ENCODE assay signal across 8 cellular contexts in genomic region chr4:184826315-184827266, GRCh38. TPM values are rescaled to one million over a fixed set of nuclear protein-coding genes. Genes with fewer than 3 reads are reported as not detected.
DNase-seq lines count a peak whose midpoint lies in the region; ATAC-seq and TF ChIP-seq lines count a peak whose summit lies in the region.

No MANE protein-coding gene starts in this region.

- peaks cover 20% of the 10 kb centered on the region for H3K4me1 ChIP-seq in body of pancreas
- peaks cover 0 to 46% of the 10 kb centered on the region in 2 donors for H3K4me1 ChIP-seq in left lung

- H3K9me3 ChIP-seq in body of pancreas, result no peaks in the 10 kb centered on the region
- H3K9me3 ChIP-seq in left lung, result no peaks in the 10 kb centered on the region

- 7 to 37% methylated on average over 16 to 50 of the region's 50 CpGs for WGBS in body of pancreas, 2 donors

- peak overlapping the region; percentile 42 to 72 for H3K4me3 ChIP-seq in body of pancreas
- peak overlapping the region; percentile 64 to 82 for H3K4me3 ChIP-seq in left lung

- peak in 1 of 3 donors; percentile 31 for TF ChIP-seq POLR2A in body of pancreas (IDR thresholded peaks at IDR 0.05)

- H3K36me3 ChIP-seq in body of pancreas (replicated peaks in 1 of 2; ENCODE audit: insufficient read depth in 1 of 2, low read depth in 2 of 2), result no peaks in the 10 kb centered on the region
- H3K36me3 ChIP-seq in left lung, result peaks cover 0 to 6% of the 10 kb centered on the region in 2 donors

- ATAC-seq in GM18873 (IDR thresholded peaks at IDR 0.05; ENCODE audit: low FRiP score, unreplicated experiment) (peak; percentile 41), HG03135 (IDR thresholded peaks at IDR 0.05; ENCODE audit: unreplicated experiment) (peak; percentile 53), body of pancreas (peak; percentile 56), left lung (peak; percentile 68)

- peak overlapping the region; percentile 50 to 78 (median 65) for H3K27ac ChIP-seq in body of pancreas
- H3K27ac ChIP-seq in left lung, result peak overlapping the region; percentile 82 to 91

- peak in 1 of 7 experiments; percentile 7 for TF ChIP-seq CTCF in body of pancreas (IDR thresholded peaks at IDR 0.05)
- no peak for TF ChIP-seq CTCF in left lung (IDR thresholded peaks at IDR 0.05)

- intact Hi-C loops in body of pancreas (cut with DNase I), result no loop called here
- intact Hi-C loops in left lung (cut with DNase I), result no loop called here

- DNase-seq in AML-193 (lab: John Stamatoyannopoulos, UW), result peak; percentile 51 to 52
- DNase-seq in T follicular helper cell (ENCODE audit: low read depth), result peak; percentile 14
- DNase-seq in body of pancreas, result peak; percentile 49 to 62 (median 55)
- peak; percentile 63 to 89 for DNase-seq in left lung
- peak in 2 of 3 experiments; percentile 13 to 38 for DNase-seq in stimulated activated CD4-positive, alpha-beta T cell treated with anti-CD3 and anti-CD28 coated beads, TNF-alpha, amount 100 ng/mL, for 4 hours (ENCODE audit: low read depth in 3 of 3)
- DNase-seq in HuH-7.5 (ENCODE audit: low spot score), result no peak

- no peaks in the 10 kb centered on the region for H3K27me3 ChIP-seq in body of pancreas
- H3K27me3 ChIP-seq in left lung, result no peaks in the 10 kb centered on the region

RNA-seq across cellular contexts. Expression of gene ACSL1, which starts 0.8 kb away (rescaled TPM):
- total RNA-seq in body of pancreas (100 to 1,000 TPM in 1 of 2 donors, 10 to 100 TPM in 1; 36.6 to 193 TPM), left lung (100 to 1,000 TPM; 150 to 270 TPM)
